In the genomic region with DNA sequence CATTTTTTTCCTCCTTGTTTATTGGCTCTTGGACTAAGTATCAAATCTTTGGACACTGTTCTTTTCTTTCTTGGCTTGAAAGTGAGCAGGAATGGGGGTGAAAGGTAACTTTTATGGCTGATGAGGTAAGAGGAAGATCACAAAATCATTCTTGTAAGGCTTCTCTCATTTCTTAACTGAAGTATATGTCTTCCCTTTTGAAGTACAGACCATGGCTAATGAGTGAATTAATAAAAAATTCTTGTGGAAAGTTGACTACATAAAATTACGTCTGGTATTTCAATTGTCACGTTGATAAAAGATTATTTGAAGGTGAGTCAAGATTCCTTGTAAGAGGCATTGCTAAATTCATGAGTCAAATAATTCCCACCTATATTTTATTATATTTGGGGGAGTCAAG, we compare ENCODE assay signal across 20 cellular contexts. TPM values are rescaled to one million over a fixed set of nuclear protein-coding genes. Genes with fewer than 3 reads are reported as not detected.
DNase-seq lines count a peak whose midpoint lies in the region; ATAC-seq and TF ChIP-seq lines count a peak whose summit lies in the region.
"Had no signal": no experiment of that assay in that cellular context is flagged by ENCODE, and none has a peak within 500 bp of the region (broad histone marks: within the 10 kb centered on the region; RNA-seq: fewer than 3 reads in every experiment).

No MANE protein-coding gene starts in this region.

- 82% methylated on average over 2 of the region's 2 CpGs for WGBS in smooth muscle cell (ENCODE audit: low lambda C conversion rate)

- DNase-seq in HCT116 (ENCODE audit: low read depth, low spot score) (no peak), RWPE2 (ENCODE audit: low spot score) (no peak), chondrocyte (ENCODE audit: low spot score) (no peak), smooth muscle cell (lab: John Stamatoyannopoulos, UW; ENCODE audit: unreplicated experiment) (no peak), activated gamma-delta T cell (lab: John Stamatoyannopoulos, UW) (no peak)
- no peak for DNase-seq in naive thymus-derived CD8-positive, alpha-beta T cell
- DNase-seq: ACHN; BE2C; C1 segment of cervical spinal cord; Caco-2; CD4-positive, CD25-positive, alpha-beta regulatory T cell; CD8-positive, alpha-beta memory T cell; DMS153; DMS79; GDM1; H7 had no signal

- peaks cover 63% of the 10 kb centered on the region for H3F3A ChIP-seq in smooth muscle cell (ENCODE audit: low read depth)

- H3K4me1 ChIP-seq in HCT116 (ENCODE audit: control insufficient read depth in 1 of 2, insufficient read depth in 2 of 2, low read length in 2 of 2), result peaks cover 0 to 8% of the 10 kb centered on the region in 2 experiments; a peak in 2 of 4 replicates
- H3K4me1 ChIP-seq in RWPE2 (ENCODE audit: insufficient read depth, poor library complexity, severe bottlenecking), result peaks cover 5% of the 10 kb centered on the region
- peaks cover 19% of the 10 kb centered on the region for H3K4me1 ChIP-seq in smooth muscle cell (ENCODE audit: low read depth)
- H3K4me1 ChIP-seq: BE2C had no signal

- intact Hi-C loops in HCT116 (cut with micrococcal nuclease), result no loop called here

- H3K9me2 ChIP-seq in HCT116 (ENCODE audit: insufficient read depth), result no peaks in the 10 kb centered on the region

- H3K36me3 ChIP-seq in HCT116 (ENCODE audit: control insufficient read depth in 1 of 2, insufficient read depth in 2 of 2, low read length in 2 of 2) (no peaks in the 10 kb centered on the region), RWPE2 (ENCODE audit: low read depth) (no peaks in the 10 kb centered on the region), smooth muscle cell (ENCODE audit: low read depth) (peaks cover 49% of the 10 kb centered on the region)
- H3K36me3 ChIP-seq: BE2C had no signal

- H3K4me1 Mint-ChIP-seq in chondrocyte (ENCODE audit: low read depth), result peaks cover 14% of the 10 kb centered on the region
- H3K4me1 Mint-ChIP-seq in naive thymus-derived CD8-positive, alpha-beta T cell, result peaks cover 0 to 2% (median 0%) of the 10 kb centered on the region in 4 donors
- H3K4me1 Mint-ChIP-seq: CD4-positive, CD25-positive, alpha-beta regulatory T cell; CD8-positive, alpha-beta memory T cell had no signal

- ATAC-seq in HCT116 (no peak), RWPE2 (ENCODE audit: low read depth) (0 out of 3 replicates have a peak, but pooled peaks have one; percentile 19), HG03378 (IDR thresholded peaks at IDR 0.05; ENCODE audit: unreplicated experiment) (no peak)
- no peak for ATAC-seq in naive thymus-derived CD8-positive, alpha-beta T cell
- ATAC-seq: GM23338 had no signal

- H3K9me3 ChIP-seq in HCT116 (ENCODE audit: control insufficient read depth in 1 of 2, insufficient read depth in 1 of 2, low read depth in 1 of 2, low read length in 2 of 2), result no peaks in the 10 kb centered on the region
- H3K9me3 ChIP-seq in RWPE2 (ENCODE audit: severe bottlenecking), result no peaks in the 10 kb centered on the region
- no peaks in the 10 kb centered on the region for H3K9me3 ChIP-seq in smooth muscle cell (replicated peaks; ENCODE audit: low read depth)
- H3K9me3 ChIP-seq: BE2C, Caco-2 had no signal

- no TSS peak for BruUV-seq in HCT116 (replicated peaks; lab: Mats Ljungman, UMichigan)

- peaks cover 55% of the 10 kb centered on the region for H3K36me3 Mint-ChIP-seq in chondrocyte (ENCODE audit: low read depth)
- no peaks in the 10 kb centered on the region for H3K36me3 Mint-ChIP-seq in naive thymus-derived CD8-positive, alpha-beta T cell
- H3K36me3 Mint-ChIP-seq: CD4-positive, CD25-positive, alpha-beta regulatory T cell; CD8-positive, alpha-beta memory T cell had no signal

- no peak overlapping the region for H3K9ac ChIP-seq in HCT116 (ENCODE audit: low read length)
- no peak overlapping the region for H3K9ac ChIP-seq in smooth muscle cell (ENCODE audit: low read depth)
- H3K9ac ChIP-seq: KMS-11 had no signal

- no peak overlapping the region for H3K27ac ChIP-seq in HCT116 (ENCODE audit: low read depth, low read length)
- no peak overlapping the region for H3K27ac ChIP-seq in RWPE2 (ENCODE audit: poor library complexity, severe bottlenecking)
- H3K27ac ChIP-seq in smooth muscle cell (ENCODE audit: low read depth), result peak overlapping the region; percentile 73
- H3K27ac ChIP-seq: KMS-11 had no signal

- peak overlapping the region; percentile 1 for H3K27ac Mint-ChIP-seq in chondrocyte (ENCODE audit: unreplicated experiment)
- no peak overlapping the region for H3K27ac Mint-ChIP-seq in naive thymus-derived CD8-positive, alpha-beta T cell
- H3K27ac Mint-ChIP-seq: CD4-positive, CD25-positive, alpha-beta regulatory T cell; CD8-positive, alpha-beta memory T cell; GM23338 had no signal

- POLR2A ChIA-PET in HCT116 (lab: Charles Lee), result no interaction called here
- POLR2A ChIA-PET in naive thymus-derived CD8-positive, alpha-beta T cell (lab: Charles Lee), result no interaction called here

- RAD21 ChIA-PET in HCT116 (lab: Charles Lee; ENCODE audit: low non-redundant PET in 1 of 2, low total read pairs in 2 of 2, uncharacterized antibody in 2 of 2, unreplicated experiment in 2 of 2), result no interaction called here

- H3K79me2 ChIP-seq in HCT116 (ENCODE audit: insufficient read depth, low read length), result no peaks in the 10 kb centered on the region
- peaks cover 100% of the 10 kb centered on the region for H3K79me2 ChIP-seq in smooth muscle cell (ENCODE audit: low read depth)

- no peaks in the 10 kb centered on the region for H3K27me3 Mint-ChIP-seq in chondrocyte (ENCODE audit: low read depth)
- H3K27me3 Mint-ChIP-seq in naive thymus-derived CD8-positive, alpha-beta T cell, result peaks cover 0 to 3% (median 3%) of the 10 kb centered on the region in 5 donors

- no peak for TF ChIP-seq RAD21 in HCT116 (IDR thresholded peaks at IDR 0.05; ENCODE audit: low read depth)

- H2AFZ ChIP-seq in HCT116 (ENCODE audit: low read depth, low read length, poor library complexity, severe bottlenecking) (peak overlapping the region; percentile 38), smooth muscle cell (ENCODE audit: low read depth) (no peak overlapping the region)
- H2AFZ ChIP-seq: GM23338 had no signal

- no peak overlapping the region for H3K4me2 ChIP-seq in HCT116 (ENCODE audit: low read length)
- no peak overlapping the region for H3K4me2 ChIP-seq in smooth muscle cell
- H3K4me2 ChIP-seq: GM23338, KMS-11 had no signal

- no peaks in the 10 kb centered on the region for H4K20me1 ChIP-seq in HCT116 (ENCODE audit: insufficient read depth)
- peaks cover 100% of the 10 kb centered on the region for H4K20me1 ChIP-seq in smooth muscle cell (ENCODE audit: low read depth)

- no peak for TF ChIP-seq POLR2A in HCT116 (IDR thresholded peaks at IDR 0.05; ENCODE audit: borderline replicate concordance, extremely low read depth, insufficient read depth, insufficient read length)

- H3K4me3 ChIP-seq in HCT116 (replicated peaks in 1 of 2; ENCODE audit: low read depth in 1 of 2, low read length in 2 of 2) (no peak overlapping the region), RWPE2 (ENCODE audit: severe bottlenecking) (no peak overlapping the region), smooth muscle cell (no peak overlapping the region)
- H3K4me3 ChIP-seq: GM23338 had no signal

- H3K27me3 ChIP-seq in HCT116 (ENCODE audit: insufficient read depth, low read length) (no peaks in the 10 kb centered on the region), RWPE2 (ENCODE audit: insufficient read depth, poor library complexity, severe bottlenecking) (no peaks in the 10 kb centered on the region), smooth muscle cell (ENCODE audit: low read depth) (no peaks in the 10 kb centered on the region)
- H3K27me3 ChIP-seq: BE2C had no signal

- no peaks in the 10 kb centered on the region for H3K9me3 Mint-ChIP-seq in chondrocyte (ENCODE audit: low read depth)
- H3K9me3 Mint-ChIP-seq in naive thymus-derived CD8-positive, alpha-beta T cell, result peaks cover 0 to 4% (median 0%) of the 10 kb centered on the region in 9 donors

- CTCF ChIA-PET in HCT116 (lab: Charles Lee), result no interaction called here

- H3K4me3 Mint-ChIP-seq in chondrocyte (ENCODE audit: unreplicated experiment), result no peak overlapping the region
- no peak overlapping the region for H3K4me3 Mint-ChIP-seq in naive thymus-derived CD8-positive, alpha-beta T cell
- H3K4me3 Mint-ChIP-seq: CD4-positive, CD25-positive, alpha-beta regulatory T cell; CD8-positive, alpha-beta memory T cell; GM23338 had no signal

- TF ChIP-seq CTCF in HCT116 (IDR thresholded peaks at IDR 0.05 in 2 of 3, conservative IDR thresholded peaks at IDR 0.05 in 1 of 3; ENCODE audit: borderline replicate concordance in 1 of 3, insufficient read depth in 1 of 3, low read depth in 2 of 3, low read length in 2 of 3) (no peak), RWPE2 (IDR thresholded peaks at IDR 0.05; ENCODE audit: poor library complexity, severe bottlenecking) (no peak), chondrocyte (IDR thresholded peaks at IDR 0.05) (no peak), smooth muscle cell (IDR thresholded peaks at IDR 0.05; ENCODE audit: borderline replicate concordance, insufficient read depth, poor library complexity, severe bottlenecking) (no peak)

TF ChIP-seq in HCT116, 20 proteins besides CTCF, POLR2A, EP300 and RAD21 (continues in another document):
- TF ChIP-seq EZH2phosphoT487 (IDR thresholded peaks at IDR 0.05; ENCODE audit: borderline replicate concordance), result no peak
- no peak for TF ChIP-seq SRF (IDR thresholded peaks at IDR 0.05; ENCODE audit: low read depth)

RNA-seq across cellular contexts. Expression of gene VCAN, which starts 25.1 kb away (rescaled TPM):
- 49.9 TPM for total RNA-seq in HCT116 (2021; ENCODE audit: unreplicated experiment)
- polyA plus RNA-seq in HCT116 (2012), result 7.2 and 12.8 TPM in 2 replicates
- total RNA-seq in chondrocyte, result 250 to 737 TPM (median 710 TPM) in 3 replicates
- 2,724 and 3,065 TPM in 2 replicates for total RNA-seq in smooth muscle cell
- 551 and 702 TPM in 2 replicates for polyA plus RNA-seq in smooth muscle cell
- total RNA-seq in naive thymus-derived CD8-positive, alpha-beta T cell, result under 1 TPM; 0.39 to 0.55 TPM
- polyA plus RNA-seq in naive thymus-derived CD8-positive, alpha-beta T cell, result under 1 TPM; 0.19 to 0.57 (median 0.28) TPM
- total RNA-seq: CD4-positive, CD25-positive, alpha-beta regulatory T cell; HT-29 had no signal
- polyA plus RNA-seq: CD8-positive, alpha-beta memory T cell had no signal

Comparison
In these comparisons a context has a peak if more than half of its experiments do, and no peak if none do; other contexts are left out.
1. RNA of gene VCAN, which starts 25.1 kb away (total RNA-seq): 2,724 to 3,065 TPM in smooth muscle cell, 250 to 737 TPM in chondrocyte and 49.9 TPM in HCT116 (single experiment); 0.39 to 0.55 TPM in naive thymus-derived CD8-positive, alpha-beta T cell; every median in the first group is over 10 times any median in the second.